In the genomic region with DNA sequence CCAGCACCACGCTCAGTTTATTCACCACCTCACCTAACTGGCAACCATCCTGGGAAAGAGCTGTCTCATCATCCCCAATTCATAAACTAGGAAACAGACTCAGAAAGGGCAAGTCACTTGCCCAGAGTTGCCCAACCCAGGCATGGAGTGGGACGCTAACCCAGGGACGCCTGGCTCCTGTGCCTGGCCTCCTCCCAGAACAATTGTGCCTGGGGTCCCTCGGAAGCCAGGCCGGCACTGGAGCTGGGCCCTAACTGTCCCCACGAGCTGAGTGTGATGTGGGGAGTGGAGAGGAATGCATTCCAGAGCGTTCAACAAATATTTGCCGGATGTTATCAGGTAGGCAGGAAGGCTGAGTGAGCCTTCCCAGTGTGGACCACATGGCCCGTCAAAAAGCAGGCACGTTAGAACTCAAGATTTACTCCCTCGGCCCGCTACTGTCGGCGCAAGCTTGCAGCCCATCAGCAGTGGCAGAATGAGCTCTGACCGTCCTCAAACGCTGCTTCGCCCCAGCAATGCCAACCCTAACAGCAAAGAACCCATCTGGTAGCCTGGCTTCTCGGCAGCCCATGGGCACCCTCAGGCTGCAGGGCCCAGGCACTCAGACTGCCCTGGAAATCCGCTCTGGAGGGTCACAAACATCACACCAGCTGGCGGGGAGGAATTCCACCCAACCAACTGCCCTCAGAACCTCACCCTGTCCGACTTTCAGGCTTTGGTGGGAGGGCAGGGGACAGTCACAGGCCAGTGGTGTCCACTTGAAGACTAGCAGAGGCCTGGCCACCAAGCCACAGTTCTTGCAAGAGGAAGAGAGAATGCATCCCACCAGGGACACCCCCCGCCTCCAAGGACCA, we compare ENCODE assay signal across 9 cellular contexts. TPM values are rescaled to one million over a fixed set of nuclear protein-coding genes. Genes with fewer than 3 reads are reported as not detected.
DNase-seq lines count a peak whose midpoint lies in the region; ATAC-seq, FAIRE-seq and TF ChIP-seq lines count a peak whose summit lies in the region.
"Had no signal": no experiment of that assay in that cellular context is flagged by ENCODE, and none has a peak within 500 bp of the region (broad histone marks: within the 10 kb centered on the region; RNA-seq: fewer than 3 reads in every experiment).

No MANE protein-coding gene starts in this region.

- H3K4me1 Mint-ChIP-seq in HFFc6 (ENCODE audit: low read depth): peaks cover 92% of the 10 kb centered on the region

- H3K4me1 ChIP-seq in adipocyte (ENCODE audit: control insufficient read depth, insufficient read depth, low read length) (peaks cover 45% of the 10 kb centered on the region), iPS-20b (ENCODE audit: insufficient read depth, low read length) (peaks cover 20% of the 10 kb centered on the region), small intestine (ENCODE audit: control insufficient read depth in 2 of 2, insufficient read depth in 1 of 2, low read depth in 1 of 2, low read length in 1 of 2) (peaks cover 1 to 34% of the 10 kb centered on the region in 2 donors)

- TF ChIP-seq CTCF in HFFc6 (IDR thresholded peaks at IDR 0.05): no peak

- no peak for ATAC-seq in GM18520 (IDR thresholded peaks at IDR 0.05; ENCODE audit: unreplicated experiment)

- H3K27me3 Mint-ChIP-seq in HFFc6 (ENCODE audit: insufficient read depth): peaks cover 38% of the 10 kb centered on the region

- no peaks in the 10 kb centered on the region for H3K9me3 ChIP-seq in adipocyte (ENCODE audit: control insufficient read depth, low read length)
- H3K9me3 ChIP-seq in iPS-20b (ENCODE audit: insufficient read depth, low read depth, low read length): no peaks in the 10 kb centered on the region
- H3K9me3 ChIP-seq in small intestine (ENCODE audit: control insufficient read depth, low read depth): no peaks in the 10 kb centered on the region

- H3K36me3 Mint-ChIP-seq in HFFc6 (ENCODE audit: low read depth): peaks cover 50% of the 10 kb centered on the region

- no peak for FAIRE-seq in small intestine (lab: Jason Lieb, UNC)
- FAIRE-seq: GM18507 had no signal

- peaks cover 5% of the 10 kb centered on the region; the same call in 1 of the 2 replicates for H3K9me3 Mint-ChIP-seq in HFFc6

- no peak overlapping the region for H3K4me3 ChIP-seq in adipocyte (ENCODE audit: low read length)
- no peak overlapping the region for H3K4me3 ChIP-seq in iPS-20b (ENCODE audit: low read length)
- H3K4me3 ChIP-seq in small intestine (ENCODE audit: low read depth in 1 of 2, low read length in 2 of 2): no peak overlapping the region

- H3K9ac ChIP-seq in adipocyte (ENCODE audit: low read length) (peak overlapping the region; percentile 41), iPS-20b (ENCODE audit: low read depth, low read length) (peak overlapping the region; percentile 41; the same call in 1 of the 2 replicates)

- 61 to 75% (median 64%) methylated on average over 22 of the region's 22 CpGs for WGBS in small intestine, 3 donors

- peak overlapping the region; percentile 96 for H3K27ac Mint-ChIP-seq in HFFc6

- peak overlapping the region; percentile 71 for H3K4me3 Mint-ChIP-seq in HFFc6

- H3K27ac ChIP-seq in iPS-20b (ENCODE audit: low read length): peak overlapping the region; percentile 5
- peak overlapping the region; percentile 35 to 92 for H3K27ac ChIP-seq in small intestine (ENCODE audit: low read depth in 1 of 2, low read length in 1 of 2)

- H3K27me3 ChIP-seq in adipocyte (replicated peaks; ENCODE audit: control insufficient read depth, insufficient read depth, low read length) (no peaks in the 10 kb centered on the region), iPS-20b (ENCODE audit: insufficient read depth, low read length) (no peaks in the 10 kb centered on the region), small intestine (ENCODE audit: control insufficient read depth in 2 of 2, insufficient read depth in 2 of 2, low read length in 2 of 2) (no peaks in the 10 kb centered on the region)

- DNase-seq in HFFc6 (no peak), adipocyte (ENCODE audit: low read depth) (no peak), small intestine (no peak), DMS153 (lab: John Stamatoyannopoulos, UW) (no peak), NCI-H226 (no peak), ecto neural progenitor cell (ENCODE audit: low spot score) (no peak)

- H3K36me3 ChIP-seq in adipocyte (ENCODE audit: control insufficient read depth, insufficient read depth, low read length, severe bottlenecking) (peaks cover 11% of the 10 kb centered on the region), iPS-20b (ENCODE audit: insufficient read depth, low read depth, low read length) (peaks cover 14% of the 10 kb centered on the region), small intestine (ENCODE audit: control insufficient read depth in 2 of 2, insufficient read depth in 2 of 2, low read length in 2 of 2) (peaks cover 6% of the 10 kb centered on the region in 2 donors)

RNA-seq across cellular contexts. Expression of gene MYH9, which starts 35.6 kb away (rescaled TPM):
- 1,000 to 10,000 TPM in 2 of 6 experiments, 100 to 1,000 TPM in 4; 881 to 1,084 (median 937) TPM for total RNA-seq in HFFc6 (2021; fragmentation: NEBNext Ultra II Directional; extraction: Animal tissue kit (Norgen Biotek cat#: 25700))
- polyA plus RNA-seq in small intestine: 100 to 1,000 TPM in 2 of 3 donors, 10 to 100 TPM in 1; 95.4 to 156 (median 130) TPM
